In genomic region chr17:61570118-61570517, GRCh38 we compare ENCODE assay signal across 18 cellular contexts. TPM values are rescaled to one million over a fixed set of nuclear protein-coding genes. Genes with fewer than 3 reads are reported as not detected.
DNase-seq lines count a peak whose midpoint lies in the region; ATAC-seq and TF ChIP-seq lines count a peak whose summit lies in the region.
"Had no signal": no experiment of that assay in that cellular context is flagged by ENCODE, and none has a peak within 500 bp of the region (broad histone marks: within the 10 kb centered on the region; RNA-seq: fewer than 3 reads in every experiment).

No MANE protein-coding gene starts in this region.

- no peaks in the 10 kb centered on the region for H3K79me1 ChIP-seq in mesenchymal stem cell (replicated peaks; ENCODE audit: low read length, poor library complexity, severe bottlenecking)

- no peak overlapping the region for H3K18ac ChIP-seq in mesenchymal stem cell (ENCODE audit: low read depth in 1 of 2, low read length in 2 of 2)

- no peak overlapping the region for H3K4me2 ChIP-seq in mesenchymal stem cell (ENCODE audit: low read length, poor library complexity, severe bottlenecking)

- no peak overlapping the region for H3K9ac ChIP-seq in mesenchymal stem cell (ENCODE audit: low read length)

- no peak for TF ChIP-seq CTCF in cardiac fibroblast (IDR thresholded peaks at IDR 0.05; ENCODE audit: low read depth, low read length)

- H4K91ac ChIP-seq in mesenchymal stem cell (ENCODE audit: low read length) = no peak overlapping the region

- H3K4ac ChIP-seq in mesenchymal stem cell (ENCODE audit: low read depth in 1 of 2, low read length in 2 of 2) = no peak overlapping the region

- H3K9me3 ChIP-seq in mesenchymal stem cell (ENCODE audit: control insufficient read depth, low read length) = peaks cover 4% of the 10 kb centered on the region

- no peak overlapping the region for H2BK12ac ChIP-seq in mesenchymal stem cell (ENCODE audit: low read length in 2 of 2)

- no peak overlapping the region for H2BK5ac ChIP-seq in mesenchymal stem cell (ENCODE audit: low read depth, low read length, poor library complexity, severe bottlenecking)

- no peak overlapping the region for H3K23ac ChIP-seq in mesenchymal stem cell (ENCODE audit: low read length in 2 of 2)

- H3K36me3 ChIP-seq in mesenchymal stem cell (ENCODE audit: control insufficient read depth in 1 of 2, insufficient read depth in 2 of 2, low read depth in 1 of 2, low read length in 2 of 2) = no peaks in the 10 kb centered on the region
- H3K36me3 ChIP-seq: right atrium auricular region, stomach had no signal

- no peak overlapping the region for H2AK5ac ChIP-seq in mesenchymal stem cell (ENCODE audit: low read length, severe bottlenecking)

- H3K4me3 ChIP-seq in cardiac fibroblast (replicated peaks in 1 of 2; ENCODE audit: low read depth in 2 of 2, low read length in 2 of 2) = no peak overlapping the region
- no peak overlapping the region for H3K4me3 ChIP-seq in mesenchymal stem cell (ENCODE audit: insufficient read depth in 1 of 2, low read depth in 1 of 2, low read length in 2 of 2)
- H3K4me3 ChIP-seq: right atrium auricular region, stomach had no signal

- H4K8ac ChIP-seq in mesenchymal stem cell (ENCODE audit: low read length) = no peak overlapping the region

- WGBS in mesenchymal stem cell = 86% methylated on average over 1 of the region's 1 CpG

- H2BK15ac ChIP-seq in mesenchymal stem cell (ENCODE audit: low read depth, poor library complexity, severe bottlenecking) = no peak overlapping the region

- H3K4me1 ChIP-seq in mesenchymal stem cell (ENCODE audit: control insufficient read depth, insufficient read depth, low read depth, low read length) = no peaks in the 10 kb centered on the region
- H3K4me1 ChIP-seq: right atrium auricular region had no signal

- peak; percentile 4 for DNase-seq in NCI-H82 (lab: John Stamatoyannopoulos, UW)
- no peak for DNase-seq in NCI-H82 treated with DMSO at 0.1 percent for 48 hours (lab: John Stamatoyannopoulos, UW; ENCODE audit: unreplicated experiment)
- DNase-seq in NAMALWA (ENCODE audit: low spot score) = peak; percentile 76
- DNase-seq in cardiac fibroblast (ENCODE audit: low read depth in 2 of 2) = peak; percentile 12 to 49
- DNase-seq in mesenchymal stem cell = peak; percentile 33
- DNase-seq: activated B cell treated with CpG ODN at 0.5 μM for 24 hours; activated T-cell treated with anti-CD3 and anti-CD28 coated beads, Interleukin-2, amount 50 U/mL, for 72 hours; NCI-H1694 treated with DMSO at 0.1 percent for 48 hours; NCI-H226; nucleus accumbens; stomach; T-helper 17 cell had no signal

- ATAC-seq in GM18909 (IDR thresholded peaks at IDR 0.05; ENCODE audit: poor library complexity, unreplicated experiment) = no peak
- ATAC-seq in GM18502 (IDR thresholded peaks at IDR 0.05; ENCODE audit: poor library complexity, unreplicated experiment) = no peak
- ATAC-seq in GM18511 (IDR thresholded peaks at IDR 0.05; ENCODE audit: unreplicated experiment) = no peak
- ATAC-seq: activated T-cell treated with anti-CD3 and anti-CD28 coated beads, Interleukin-2, amount 50 U/mL, for 72 hours; T-helper 17 cell had no signal

- no peak overlapping the region for H3K27ac ChIP-seq in mesenchymal stem cell (ENCODE audit: low read length, poor library complexity, severe bottlenecking)
- H3K27ac ChIP-seq: epithelial cell of prostate, right atrium auricular region, stomach had no signal

- H3K14ac ChIP-seq in mesenchymal stem cell (ENCODE audit: low read length in 2 of 2) = no peak overlapping the region

- H2AFZ ChIP-seq in mesenchymal stem cell (ENCODE audit: low read depth, low read length) = no peak overlapping the region

- H3K27me3 ChIP-seq in mesenchymal stem cell (ENCODE audit: control insufficient read depth in 1 of 2, insufficient read depth in 1 of 2, low read length in 2 of 2) = no peaks in the 10 kb centered on the region
- H3K27me3 ChIP-seq: right atrium auricular region, stomach had no signal

- H2BK120ac ChIP-seq in mesenchymal stem cell (ENCODE audit: low read depth, low read length) = no peak overlapping the region

RNA-seq across cellular contexts. Expression of gene NACA2, which starts 20.9 kb away (rescaled TPM):
- polyA plus RNA-seq in mesenchymal stem cell (2013, experiment 1 of 2) = 0.06 TPM
- 0.10 TPM for polyA plus RNA-seq in mesenchymal stem cell (2013, experiment 2 of 2)
- polyA plus RNA-seq: CD14-positive monocyte had no signal
